In the genomic region with DNA sequence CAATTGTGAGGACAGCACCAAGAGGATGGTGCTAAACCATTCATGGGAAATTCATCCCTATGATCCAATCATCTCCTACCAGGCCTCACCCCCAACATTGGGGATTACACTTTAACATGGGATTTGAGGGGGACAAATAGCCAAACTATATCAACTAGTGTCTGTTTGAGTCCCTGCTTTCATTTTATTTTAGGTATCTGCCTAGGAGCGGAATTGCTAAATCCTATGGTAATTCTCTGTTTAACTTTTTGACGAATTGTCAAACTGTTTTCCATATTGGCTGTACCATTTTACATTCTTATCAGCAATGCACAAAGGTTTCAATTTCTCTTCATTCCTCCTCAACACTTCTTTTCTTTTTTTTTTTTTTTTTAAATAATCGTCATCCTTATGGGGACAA, we compare ENCODE assay signal across 15 cellular contexts.
DNase-seq lines count a peak whose midpoint lies in the region; TF ChIP-seq lines count a peak whose summit lies in the region.
"Had no signal": no experiment of that assay in that cellular context is flagged by ENCODE, and none has a peak within 500 bp of the region (broad histone marks: within the 10 kb centered on the region; RNA-seq: fewer than 3 reads in every experiment).

No MANE protein-coding gene starts in this region.

- peak overlapping the region; percentile 67 for H3K27ac Mint-ChIP-seq in dendritic cell treated with granulocyte-macrophage colony-stimulating factor and Interleukin-4, amounts not matched to agents 40 ng/mL and 50 ng/mL, for 4 days
- H3K27ac Mint-ChIP-seq: B cell; CD4-positive, alpha-beta T cell; CD8-positive, alpha-beta T cell had no signal

- peaks cover 67% of the 10 kb centered on the region for H3K4me1 Mint-ChIP-seq in dendritic cell treated with granulocyte-macrophage colony-stimulating factor and Interleukin-4, amounts not matched to agents 40 ng/mL and 50 ng/mL, for 4 days (ENCODE audit: low read depth)
- H3K4me1 Mint-ChIP-seq: B cell had no signal

- H3K27me3 Mint-ChIP-seq in dendritic cell treated with granulocyte-macrophage colony-stimulating factor and Interleukin-4, amounts not matched to agents 40 ng/mL and 50 ng/mL, for 4 days: no peaks in the 10 kb centered on the region
- H3K27me3 Mint-ChIP-seq: B cell; CD4-positive, alpha-beta T cell had no signal

- no peak overlapping the region for H3K27ac ChIP-seq in BLaER1
- no peak overlapping the region for H3K27ac ChIP-seq in HEK293 (ENCODE audit: extremely low read depth, low read depth, low read length)
- no peak overlapping the region for H3K27ac ChIP-seq in WERI-Rb-1
- H3K27ac ChIP-seq: 22Rv1, A549, C4-2B had no signal

- peaks cover 33% of the 10 kb centered on the region for H3K9me3 ChIP-seq in BLaER1
- no peaks in the 10 kb centered on the region for H3K9me3 ChIP-seq in HEK293 (ENCODE audit: control insufficient read depth, insufficient read depth, low read depth, low read length)
- no peaks in the 10 kb centered on the region for H3K9me3 ChIP-seq in WERI-Rb-1 (ENCODE audit: severe bottlenecking)
- H3K9me3 ChIP-seq: Caco-2 had no signal

- H4K20me1 ChIP-seq in BLaER1: no peaks in the 10 kb centered on the region

- H3K4me3 Mint-ChIP-seq in dendritic cell treated with granulocyte-macrophage colony-stimulating factor and Interleukin-4, amounts not matched to agents 40 ng/mL and 50 ng/mL, for 4 days: no peak overlapping the region
- H3K4me3 Mint-ChIP-seq: B cell; CD4-positive, alpha-beta T cell; CD8-positive, alpha-beta T cell had no signal

- H3K36me3 ChIP-seq in BLaER1: no peaks in the 10 kb centered on the region
- H3K36me3 ChIP-seq in HEK293 (ENCODE audit: control insufficient read depth in 2 of 2, insufficient read depth in 1 of 2, low read length in 2 of 2): no peaks in the 10 kb centered on the region
- no peaks in the 10 kb centered on the region for H3K36me3 ChIP-seq in WERI-Rb-1

- POLR2A ChIA-PET in HEK293 (lab: Yijun Ruan, JAX): no interaction called here

- intact Hi-C loops in dendritic cell treated with granulocyte-macrophage colony-stimulating factor and Interleukin-4, amounts not matched to agents 40 ng/mL and 50 ng/mL, for 4 days (cut with micrococcal nuclease): no loop called here

- TF ChIP-seq CTCF in HEK293 (tag by site-specific recombination; IDR thresholded peaks at IDR 0.05): no peak
- no peak for TF ChIP-seq CTCF in WERI-Rb-1 (IDR thresholded peaks at IDR 0.05; ENCODE audit: low read depth, low read length)

- CTCF ChIA-PET in HEK293 (lab: Yijun Ruan, JAX): no interaction called here

- H3K4me2 ChIP-seq in BLaER1: peak overlapping the region; percentile 65
- H3K4me2 ChIP-seq: A549 had no signal

- no peak overlapping the region for H3K4me3 ChIP-seq in BLaER1
- no peak overlapping the region for H3K4me3 ChIP-seq in HEK293 (ENCODE audit: low read depth, low read length)
- H3K4me3 ChIP-seq in WERI-Rb-1 (ENCODE audit: low read depth, low read length): no peak overlapping the region
- H3K4me3 ChIP-seq: A549 had no signal

- peaks cover 23% of the 10 kb centered on the region for H3K36me3 Mint-ChIP-seq in dendritic cell treated with granulocyte-macrophage colony-stimulating factor and Interleukin-4, amounts not matched to agents 40 ng/mL and 50 ng/mL, for 4 days (ENCODE audit: low read depth)
- H3K36me3 Mint-ChIP-seq: CD8-positive, alpha-beta T cell had no signal

- H3K9ac ChIP-seq in BLaER1: no peak overlapping the region

- DNase-seq in superior temporal gyrus (ENCODE audit: extremely low spot score) (no peak), WERI-Rb-1 (no peak)
- DNase-seq: Caco-2; Calu3; CD4-positive, alpha-beta T cell; CD8-positive, alpha-beta T cell; DMS79 treated with DMSO at 0.1 percent for 48 hours; GF-D8 had no signal

- H3K27me3 ChIP-seq in BLaER1 (no peaks in the 10 kb centered on the region), WERI-Rb-1 (ENCODE audit: insufficient read depth, low read depth, severe bottlenecking) (no peaks in the 10 kb centered on the region)

- H3K4me1 ChIP-seq in BLaER1: peaks cover 49% of the 10 kb centered on the region
- peaks cover 6% of the 10 kb centered on the region; the same call in 1 of the 2 replicates for H3K4me1 ChIP-seq in HEK293 (ENCODE audit: control insufficient read depth, insufficient read depth, low read length)
- H3K4me1 ChIP-seq: Caco-2 had no signal

- peaks cover 52% of the 10 kb centered on the region for H3K9me3 Mint-ChIP-seq in dendritic cell treated with granulocyte-macrophage colony-stimulating factor and Interleukin-4, amounts not matched to agents 40 ng/mL and 50 ng/mL, for 4 days

TF ChIP-seq in HEK293, 187 proteins besides CTCF, POLR2A, EP300 and RAD21:
- TF ChIP-seq KLF9 (tag by site-specific recombination; IDR thresholded peaks at IDR 0.05; ENCODE audit: low read depth) (no peak), ZNF140 (tag by site-specific recombination; IDR thresholded peaks at IDR 0.05) (peak; percentile 99)
